ENCODE assay signal across 1 cellular context in the genomic region with DNA sequence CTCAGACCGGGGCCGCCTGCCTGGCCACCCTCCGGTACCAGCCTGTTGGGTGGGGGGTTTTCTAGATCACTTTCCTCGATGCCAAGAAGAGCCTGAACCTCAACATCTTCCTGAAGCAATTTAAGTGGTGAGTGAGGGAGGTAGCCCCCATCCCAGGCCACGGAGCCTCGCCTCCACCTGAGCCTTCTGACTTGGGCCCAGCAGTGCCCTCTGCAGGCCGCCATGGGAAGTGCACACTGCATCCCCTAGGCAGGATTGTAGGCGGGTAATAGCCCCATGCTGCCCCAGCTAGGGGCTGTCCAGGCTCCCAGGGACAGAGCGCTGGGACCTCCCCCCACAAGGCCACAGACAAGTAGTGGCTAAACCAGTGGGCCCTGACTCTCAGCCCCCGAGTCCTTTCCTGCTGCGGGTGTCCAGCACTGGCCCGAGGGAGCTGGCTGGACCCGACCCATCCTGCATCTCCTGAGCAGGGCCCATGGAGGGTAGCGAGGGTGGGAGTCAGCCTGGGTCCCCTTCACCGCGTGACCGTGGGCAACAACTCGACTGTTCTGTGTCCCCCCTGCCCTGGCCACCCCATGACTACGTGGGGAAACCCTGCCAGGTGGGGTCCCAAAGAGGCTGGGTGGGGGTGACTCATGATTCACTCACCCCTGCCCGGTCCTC.
TF ChIP-seq lines count a peak whose summit lies in the region.

No MANE protein-coding gene starts in this region.

TF ChIP-seq in HepG2, 621 proteins besides CTCF, POLR2A, EP300 and RAD21 (continued from another document and continues in another):
- no peak for TF ChIP-seq ARNTL (CRISPR knock-in tag; IDR thresholded peaks at IDR 0.05)
- TF ChIP-seq MAZ (IDR thresholded peaks at IDR 0.05; ENCODE audit: borderline replicate concordance, low read depth, low read length) = 0 out of 2 replicates have a peak, but pooled peaks have one; percentile 37
- TF ChIP-seq MAZ (CRISPR knock-in tag; IDR thresholded peaks at IDR 0.05; ENCODE audit: low read depth) = no peak
- no peak for TF ChIP-seq CHD4 (IDR thresholded peaks at IDR 0.05; ENCODE audit: borderline replicate concordance, low read length)
- TF ChIP-seq, protein P1, sequence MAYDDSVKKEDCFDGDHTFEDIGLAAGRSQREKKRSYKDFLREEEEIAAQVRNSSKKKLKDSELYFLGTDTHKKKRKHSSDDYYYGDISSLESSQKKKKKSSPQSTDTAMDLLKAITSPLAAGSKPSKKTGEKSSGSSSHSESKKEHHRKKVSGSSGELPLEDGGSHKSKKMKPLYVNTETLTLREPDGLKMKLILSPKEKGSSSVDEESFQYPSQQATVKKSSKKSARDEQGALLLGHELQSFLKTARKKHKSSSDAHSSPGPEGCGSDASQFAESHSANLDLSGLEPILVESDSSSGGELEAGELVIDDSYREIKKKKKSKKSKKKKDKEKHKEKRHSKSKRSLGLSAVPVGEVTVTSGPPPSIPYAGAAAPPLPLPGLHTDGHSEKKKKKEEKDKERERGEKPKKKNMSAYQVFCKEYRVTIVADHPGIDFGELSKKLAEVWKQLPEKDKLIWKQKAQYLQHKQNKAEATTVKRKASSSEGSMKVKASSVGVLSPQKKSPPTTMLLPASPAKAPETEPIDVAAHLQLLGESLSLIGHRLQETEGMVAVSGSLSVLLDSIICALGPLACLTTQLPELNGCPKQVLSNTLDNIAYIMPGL (CRISPR knock-in tag; IDR thresholded peaks at IDR 0.05; ENCODE audit: borderline replicate concordance in 1 of 2, low read depth in 1 of 2) = 0 out of 4 replicates have a peak, but pooled peaks of 1 of the 2 experiments have one; percentile 32
- TF ChIP-seq, protein P2, sequence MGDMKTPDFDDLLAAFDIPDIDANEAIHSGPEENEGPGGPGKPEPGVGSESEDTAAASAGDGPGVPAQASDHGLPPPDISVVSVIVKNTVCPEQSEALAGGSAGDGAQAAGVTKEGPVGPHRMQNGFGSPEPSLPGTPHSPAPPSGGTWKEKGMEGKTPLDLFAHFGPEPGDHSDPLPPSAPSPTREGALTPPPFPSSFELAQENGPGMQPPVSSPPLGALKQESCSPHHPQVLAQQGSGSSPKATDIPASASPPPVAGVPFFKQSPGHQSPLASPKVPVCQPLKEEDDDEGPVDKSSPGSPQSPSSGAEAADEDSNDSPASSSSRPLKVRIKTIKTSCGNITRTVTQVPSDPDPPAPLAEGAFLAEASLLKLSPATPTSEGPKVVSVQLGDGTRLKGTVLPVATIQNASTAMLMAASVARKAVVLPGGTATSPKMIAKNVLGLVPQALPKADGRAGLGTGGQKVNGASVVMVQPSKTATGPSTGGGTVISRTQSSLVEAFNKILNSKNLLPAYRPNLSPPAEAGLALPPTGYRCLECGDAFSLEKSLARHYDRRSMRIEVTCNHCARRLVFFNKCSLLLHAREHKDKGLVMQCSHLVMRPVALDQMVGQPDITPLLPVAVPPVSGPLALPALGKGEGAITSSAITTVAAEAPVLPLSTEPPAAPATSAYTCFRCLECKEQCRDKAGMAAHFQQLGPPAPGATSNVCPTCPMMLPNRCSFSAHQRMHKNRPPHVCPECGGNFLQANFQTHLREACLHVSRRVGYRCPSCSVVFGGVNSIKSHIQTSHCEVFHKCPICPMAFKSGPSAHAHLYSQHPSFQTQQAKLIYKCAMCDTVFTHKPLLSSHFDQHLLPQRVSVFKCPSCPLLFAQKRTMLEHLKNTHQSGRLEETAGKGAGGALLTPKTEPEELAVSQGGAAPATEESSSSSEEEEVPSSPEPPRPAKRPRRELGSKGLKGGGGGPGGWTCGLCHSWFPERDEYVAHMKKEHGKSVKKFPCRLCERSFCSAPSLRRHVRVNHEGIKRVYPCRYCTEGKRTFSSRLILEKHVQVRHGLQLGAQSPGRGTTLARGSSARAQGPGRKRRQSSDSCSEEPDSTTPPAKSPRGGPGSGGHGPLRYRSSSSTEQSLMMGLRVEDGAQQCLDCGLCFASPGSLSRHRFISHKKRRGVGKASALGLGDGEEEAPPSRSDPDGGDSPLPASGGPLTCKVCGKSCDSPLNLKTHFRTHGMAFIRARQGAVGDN (CRISPR knock-in tag; IDR thresholded peaks at IDR 0.05) = peak; percentile 39; the same call in 1 of the 2 replicates
- TF ChIP-seq, protein P3, sequence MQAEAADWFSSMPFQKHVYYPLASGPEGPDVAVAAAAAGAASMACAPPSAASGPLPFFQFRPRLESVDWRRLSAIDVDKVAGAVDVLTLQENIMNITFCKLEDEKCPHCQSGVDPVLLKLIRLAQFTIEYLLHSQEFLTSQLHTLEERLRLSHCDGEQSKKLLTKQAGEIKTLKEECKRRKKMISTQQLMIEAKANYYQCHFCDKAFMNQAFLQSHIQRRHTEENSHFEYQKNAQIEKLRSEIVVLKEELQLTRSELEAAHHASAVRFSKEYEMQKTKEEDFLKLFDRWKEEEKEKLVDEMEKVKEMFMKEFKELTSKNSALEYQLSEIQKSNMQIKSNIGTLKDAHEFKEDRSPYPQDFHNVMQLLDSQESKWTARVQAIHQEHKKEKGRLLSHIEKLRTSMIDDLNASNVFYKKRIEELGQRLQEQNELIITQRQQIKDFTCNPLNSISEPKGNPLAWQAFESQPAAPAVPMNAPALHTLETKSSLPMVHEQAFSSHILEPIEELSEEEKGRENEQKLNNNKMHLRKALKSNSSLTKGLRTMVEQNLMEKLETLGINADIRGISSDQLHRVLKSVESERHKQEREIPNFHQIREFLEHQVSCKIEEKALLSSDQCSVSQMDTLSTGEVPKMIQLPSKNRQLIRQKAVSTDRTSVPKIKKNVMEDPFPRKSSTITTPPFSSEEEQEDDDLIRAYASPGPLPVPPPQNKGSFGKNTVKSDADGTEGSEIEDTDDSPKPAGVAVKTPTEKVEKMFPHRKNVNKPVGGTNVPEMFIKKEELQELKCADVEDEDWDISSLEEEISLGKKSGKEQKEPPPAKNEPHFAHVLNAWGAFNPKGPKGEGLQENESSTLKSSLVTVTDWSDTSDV (CRISPR knock-in tag; IDR thresholded peaks at IDR 0.05) = no peak
- TF ChIP-seq AHR (CRISPR knock-in tag; IDR thresholded peaks at IDR 0.05) = 0 out of 2 replicates have a peak, but pooled peaks have one; percentile 43
- TF ChIP-seq, protein P4, sequence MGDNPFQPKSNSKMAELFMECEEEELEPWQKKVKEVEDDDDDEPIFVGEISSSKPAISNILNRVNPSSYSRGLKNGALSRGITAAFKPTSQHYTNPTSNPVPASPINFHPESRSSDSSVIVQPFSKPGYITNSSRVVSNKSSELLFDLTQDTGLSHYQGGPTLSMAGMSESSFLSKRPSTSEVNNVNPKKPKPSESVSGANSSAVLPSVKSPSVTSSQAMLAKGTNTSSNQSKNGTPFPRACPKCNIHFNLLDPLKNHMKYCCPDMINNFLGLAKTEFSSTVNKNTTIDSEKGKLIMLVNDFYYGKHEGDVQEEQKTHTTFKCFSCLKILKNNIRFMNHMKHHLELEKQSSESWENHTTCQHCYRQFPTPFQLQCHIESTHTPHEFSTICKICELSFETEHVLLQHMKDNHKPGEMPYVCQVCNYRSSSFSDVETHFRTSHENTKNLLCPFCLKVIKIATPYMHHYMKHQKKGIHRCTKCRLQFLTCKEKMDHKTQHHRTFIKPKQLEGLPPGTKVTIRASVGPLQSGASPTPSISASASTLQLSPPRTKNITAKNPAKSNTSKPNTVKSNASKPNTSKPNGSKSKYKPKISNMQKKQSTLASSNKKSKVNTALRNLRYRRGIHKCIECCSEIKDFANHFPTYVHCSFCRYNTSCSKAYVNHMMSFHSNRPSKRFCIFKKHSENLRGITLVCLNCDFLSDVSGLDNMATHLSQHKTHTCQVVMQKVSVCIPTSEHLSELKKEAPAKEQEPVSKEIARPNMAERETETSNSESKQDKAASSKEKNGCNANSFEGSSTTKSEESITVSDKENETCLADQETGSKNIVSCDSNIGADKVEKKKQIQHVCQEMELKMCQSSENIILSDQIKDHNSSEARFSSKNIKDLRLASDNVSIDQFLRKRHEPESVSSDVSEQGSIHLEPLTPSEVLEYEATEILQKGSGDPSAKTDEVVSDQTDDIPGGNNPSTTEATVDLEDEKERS (CRISPR knock-in tag; IDR thresholded peaks at IDR 0.05) = no peak
- TF ChIP-seq ZFP37 (CRISPR knock-in tag; IDR thresholded peaks at IDR 0.05; ENCODE audit: borderline replicate concordance) = no peak
- TF ChIP-seq ZNF20 (CRISPR knock-in tag; IDR thresholded peaks at IDR 0.05) = no peak
- TF ChIP-seq NR2F2 (IDR thresholded peaks at IDR 0.05; ENCODE audit: borderline replicate concordance, low read depth) = no peak
- TF ChIP-seq, protein P5, sequence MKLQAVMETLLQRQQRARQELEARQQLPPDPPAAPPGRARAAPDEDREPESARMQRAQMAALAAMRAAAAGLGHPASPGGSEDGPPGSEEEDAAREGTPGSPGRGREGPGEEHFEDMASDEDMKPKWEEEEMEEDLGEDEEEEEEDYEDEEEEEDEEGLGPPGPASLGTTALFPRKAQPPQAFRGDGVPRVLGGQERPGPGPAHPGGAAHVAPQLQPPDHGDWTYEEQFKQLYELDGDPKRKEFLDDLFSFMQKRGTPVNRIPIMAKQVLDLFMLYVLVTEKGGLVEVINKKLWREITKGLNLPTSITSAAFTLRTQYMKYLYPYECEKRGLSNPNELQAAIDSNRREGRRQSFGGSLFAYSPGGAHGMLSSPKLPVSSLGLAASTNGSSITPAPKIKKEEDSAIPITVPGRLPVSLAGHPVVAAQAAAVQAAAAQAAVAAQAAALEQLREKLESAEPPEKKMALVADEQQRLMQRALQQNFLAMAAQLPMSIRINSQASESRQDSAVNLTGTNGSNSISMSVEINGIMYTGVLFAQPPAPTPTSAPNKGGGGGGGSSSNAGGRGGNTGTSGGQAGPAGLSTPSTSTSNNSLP (IDR thresholded peaks at IDR 0.05; ENCODE audit: low read depth, low read length) = no peak
- TF ChIP-seq ZNF343 (CRISPR knock-in tag; IDR thresholded peaks at IDR 0.05) = 0 out of 2 replicates have a peak, but pooled peaks have one; percentile 40
- TF ChIP-seq PAX8 (CRISPR knock-in tag; IDR thresholded peaks at IDR 0.05; ENCODE audit: borderline replicate concordance) = no peak
- peak; percentile 47; the same call in 1 of the 2 replicates for TF ChIP-seq MEF2D (CRISPR knock-in tag; IDR thresholded peaks at IDR 0.05)
- peak; percentile 29; the same call in 1 of the 2 replicates for TF ChIP-seq PITX1 (CRISPR knock-in tag; IDR thresholded peaks at IDR 0.05)
- TF ChIP-seq KDM5B (CRISPR knock-in tag; IDR thresholded peaks at IDR 0.05; ENCODE audit: borderline replicate concordance) = peak; percentile 53; the same call in 1 of the 2 replicates
- TF ChIP-seq ZNF225 (CRISPR knock-in tag; IDR thresholded peaks at IDR 0.05) = peak; percentile 34; the same call in 1 of the 2 replicates
- TF ChIP-seq, protein P6, sequence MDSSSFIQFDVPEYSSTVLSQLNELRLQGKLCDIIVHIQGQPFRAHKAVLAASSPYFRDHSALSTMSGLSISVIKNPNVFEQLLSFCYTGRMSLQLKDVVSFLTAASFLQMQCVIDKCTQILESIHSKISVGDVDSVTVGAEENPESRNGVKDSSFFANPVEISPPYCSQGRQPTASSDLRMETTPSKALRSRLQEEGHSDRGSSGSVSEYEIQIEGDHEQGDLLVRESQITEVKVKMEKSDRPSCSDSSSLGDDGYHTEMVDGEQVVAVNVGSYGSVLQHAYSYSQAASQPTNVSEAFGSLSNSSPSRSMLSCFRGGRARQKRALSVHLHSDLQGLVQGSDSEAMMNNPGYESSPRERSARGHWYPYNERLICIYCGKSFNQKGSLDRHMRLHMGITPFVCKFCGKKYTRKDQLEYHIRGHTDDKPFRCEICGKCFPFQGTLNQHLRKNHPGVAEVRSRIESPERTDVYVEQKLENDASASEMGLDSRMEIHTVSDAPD (CRISPR knock-in tag; IDR thresholded peaks at IDR 0.05) = no peak
- TF ChIP-seq, protein P7, sequence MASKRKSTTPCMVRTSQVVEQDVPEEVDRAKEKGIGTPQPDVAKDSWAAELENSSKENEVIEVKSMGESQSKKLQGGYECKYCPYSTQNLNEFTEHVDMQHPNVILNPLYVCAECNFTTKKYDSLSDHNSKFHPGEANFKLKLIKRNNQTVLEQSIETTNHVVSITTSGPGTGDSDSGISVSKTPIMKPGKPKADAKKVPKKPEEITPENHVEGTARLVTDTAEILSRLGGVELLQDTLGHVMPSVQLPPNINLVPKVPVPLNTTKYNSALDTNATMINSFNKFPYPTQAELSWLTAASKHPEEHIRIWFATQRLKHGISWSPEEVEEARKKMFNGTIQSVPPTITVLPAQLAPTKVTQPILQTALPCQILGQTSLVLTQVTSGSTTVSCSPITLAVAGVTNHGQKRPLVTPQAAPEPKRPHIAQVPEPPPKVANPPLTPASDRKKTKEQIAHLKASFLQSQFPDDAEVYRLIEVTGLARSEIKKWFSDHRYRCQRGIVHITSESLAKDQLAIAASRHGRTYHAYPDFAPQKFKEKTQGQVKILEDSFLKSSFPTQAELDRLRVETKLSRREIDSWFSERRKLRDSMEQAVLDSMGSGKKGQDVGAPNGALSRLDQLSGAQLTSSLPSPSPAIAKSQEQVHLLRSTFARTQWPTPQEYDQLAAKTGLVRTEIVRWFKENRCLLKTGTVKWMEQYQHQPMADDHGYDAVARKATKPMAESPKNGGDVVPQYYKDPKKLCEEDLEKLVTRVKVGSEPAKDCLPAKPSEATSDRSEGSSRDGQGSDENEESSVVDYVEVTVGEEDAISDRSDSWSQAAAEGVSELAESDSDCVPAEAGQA (IDR thresholded peaks at IDR 0.05; ENCODE audit: low read depth) = no peak
- TF ChIP-seq, protein P7 (CRISPR knock-in tag; IDR thresholded peaks at IDR 0.05; ENCODE audit: borderline replicate concordance) = no peak
- 0 out of 2 replicates have a peak, but pooled peaks have one; percentile 74 for TF ChIP-seq PCBP1 (IDR thresholded peaks at IDR 0.05; ENCODE audit: borderline replicate concordance, low read depth, low read length)
- TF ChIP-seq RXRB (CRISPR knock-in tag; IDR thresholded peaks at IDR 0.05; ENCODE audit: borderline replicate concordance) = peak; percentile 50; the same call in 1 of the 2 replicates
- TF ChIP-seq PTBP1 (IDR thresholded peaks at IDR 0.05; ENCODE audit: low read depth, low read length, poor library complexity, severe bottlenecking) = no peak
- TF ChIP-seq POLR2G (IDR thresholded peaks at IDR 0.05; ENCODE audit: low read depth, low read length) = peak; percentile 44; the same call in 1 of the 2 replicates
